In the genomic region with DNA sequence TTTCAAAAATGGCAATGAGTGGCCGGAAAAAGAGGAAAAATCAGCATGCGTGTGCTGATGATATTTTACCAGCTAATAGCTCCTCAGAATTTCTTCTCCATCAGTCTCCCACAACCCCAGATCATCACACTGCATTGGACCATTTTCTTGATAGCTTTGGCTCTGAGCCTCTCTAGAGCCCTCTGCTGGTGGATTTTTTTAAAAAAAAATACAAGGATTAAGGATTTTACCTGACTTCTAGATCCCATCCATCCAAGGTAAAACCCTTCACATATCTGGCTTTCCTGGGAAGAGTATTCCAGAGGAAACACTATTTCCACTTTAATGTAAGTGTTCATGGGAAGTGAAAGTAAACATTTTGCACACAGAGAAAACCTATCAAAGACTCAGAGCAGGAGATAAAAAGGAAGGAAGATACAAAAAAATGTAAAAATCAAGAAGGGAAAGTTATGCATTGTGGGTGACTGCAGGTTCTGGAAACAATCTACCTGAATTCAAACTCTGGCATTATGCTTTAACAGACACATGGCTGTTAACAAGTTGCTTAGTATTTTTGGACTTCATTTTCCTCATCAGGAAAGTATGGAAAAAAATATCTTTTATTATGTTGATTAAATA, we compare ENCODE assay signal across 10 cellular contexts.
DNase-seq lines count a peak whose midpoint lies in the region; ATAC-seq, FAIRE-seq and TF ChIP-seq lines count a peak whose summit lies in the region.
"Had no signal": no experiment of that assay in that cellular context is flagged by ENCODE, and none has a peak within 500 bp of the region (broad histone marks: within the 10 kb centered on the region; RNA-seq: fewer than 3 reads in every experiment).

No MANE protein-coding gene starts in this region.

- no peak overlapping the region for H3K9ac ChIP-seq in astrocyte (ENCODE audit: low read length)

- H4K20me1 ChIP-seq in astrocyte (ENCODE audit: insufficient read depth, low read length) = no peaks in the 10 kb centered on the region

- ATAC-seq in HG02885 (IDR thresholded peaks at IDR 0.05; ENCODE audit: poor library complexity, unreplicated experiment) = no peak

- FAIRE-seq in astrocyte (lab: Jason Lieb, UNC) = no peak
- FAIRE-seq: colon had no signal

- H3K4me2 ChIP-seq in astrocyte (ENCODE audit: low read length) = no peak overlapping the region

- H3K36me3 Mint-ChIP-seq in astrocyte (ENCODE audit: low read depth, unreplicated experiment) = no peaks in the 10 kb centered on the region

- no peak overlapping the region for H2AFZ ChIP-seq in astrocyte (ENCODE audit: low read depth, low read length)

- no peak overlapping the region for H3K27ac ChIP-seq in astrocyte (ENCODE audit: low read depth, low read length)
- H3K27ac ChIP-seq: HL-60 had no signal

- DNase-seq in DMS114 treated with DMSO at 0.1 percent for 48 hours (lab: John Stamatoyannopoulos, UW; ENCODE audit: unreplicated experiment) (peak; percentile 1), HT-29 (ENCODE audit: low spot score) (peak; percentile 67), astrocyte (ENCODE audit: low read depth) (no peak), medulla oblongata (ENCODE audit: extremely low spot score) (peak; percentile 22), ureter (ENCODE audit: low spot score) (no peak), GF-D8 (lab: John Stamatoyannopoulos, UW) (no peak), UCSD-AML1 (lab: John Stamatoyannopoulos, UW; ENCODE audit: unreplicated experiment) (no peak)

- no peaks in the 10 kb centered on the region for H3K4me1 ChIP-seq in astrocyte (ENCODE audit: insufficient read depth, low read length)

- H3K27me3 Mint-ChIP-seq in astrocyte (ENCODE audit: low read depth, unreplicated experiment) = no peaks in the 10 kb centered on the region

- no peaks in the 10 kb centered on the region for H3K4me1 Mint-ChIP-seq in astrocyte (ENCODE audit: low read depth, unreplicated experiment)

- peak; percentile 46 for TF ChIP-seq CTCF in astrocyte (IDR thresholded peaks at IDR 0.05; ENCODE audit: insufficient read depth, low read depth, low read length)

- H3K4me3 Mint-ChIP-seq in astrocyte (ENCODE audit: unreplicated experiment) = no peak overlapping the region

- no peak overlapping the region for H3K27ac Mint-ChIP-seq in astrocyte (ENCODE audit: unreplicated experiment)

- H3K36me3 ChIP-seq in astrocyte (ENCODE audit: insufficient read depth, low read length) = no peaks in the 10 kb centered on the region

- no peaks in the 10 kb centered on the region for H3K79me2 ChIP-seq in astrocyte (ENCODE audit: insufficient read depth, low read length)

- H3K4me3 ChIP-seq in astrocyte (ENCODE audit: insufficient read depth, low read depth, low read length) = no peak overlapping the region

- no peaks in the 10 kb centered on the region for H3K9me3 Mint-ChIP-seq in astrocyte (ENCODE audit: unreplicated experiment)

- no peaks in the 10 kb centered on the region for H3K27me3 ChIP-seq in astrocyte (ENCODE audit: insufficient read depth, low read length)

- no peaks in the 10 kb centered on the region for H3K9me3 ChIP-seq in astrocyte (ENCODE audit: insufficient read depth, low read depth, low read length)

Comparison
In these comparisons a context has a peak if more than half of its experiments do, and no peak if none do; other contexts are left out.
1. DNase-seq: peak in DMS114 treated with DMSO at 0.1 percent for 48 hours (single experiment), HT-29 (single experiment) and medulla oblongata (single experiment); none in astrocyte (single experiment), ureter (single experiment), GF-D8 (single experiment) and UCSD-AML1 (single experiment).